ENCODE assay signal across 7 cellular contexts in the genomic region with DNA sequence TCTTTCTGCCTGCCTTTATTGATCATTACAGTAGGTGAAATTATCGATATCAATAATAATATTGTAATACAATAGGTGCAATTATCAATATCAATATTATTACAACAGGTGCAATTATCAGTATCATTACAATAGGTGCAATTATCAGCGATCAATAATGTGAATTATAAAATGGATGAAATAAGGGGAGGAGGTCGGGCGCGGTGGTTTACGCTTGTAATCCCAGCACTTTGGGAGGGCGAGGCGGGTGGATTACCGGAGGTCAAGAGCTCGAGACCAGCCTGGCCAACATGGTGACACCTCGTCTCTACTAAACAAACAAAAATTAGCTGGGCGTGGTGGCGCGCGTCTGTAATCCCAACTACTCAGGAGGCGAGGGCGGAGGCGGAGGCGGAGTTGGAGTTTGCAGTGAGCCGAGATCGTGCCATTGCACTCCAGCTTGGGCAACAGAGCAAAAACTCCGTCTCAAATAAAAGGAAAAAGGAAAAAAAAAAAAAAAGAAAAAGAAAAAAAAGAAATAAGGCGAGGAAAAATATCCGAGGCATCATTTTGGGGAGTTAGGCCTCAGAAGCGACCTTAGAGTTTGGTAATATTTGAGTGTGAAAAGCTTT. TPM values are rescaled to one million over a fixed set of nuclear protein-coding genes. Genes with fewer than 3 reads are reported as not detected.
A peak's percentile ranks its signal among the peaks of the same experiment; 100 is the strongest.
DNase-seq lines count a peak whose midpoint lies in the region; ATAC-seq and TF ChIP-seq lines count a peak whose summit lies in the region.

No MANE protein-coding gene starts in this region.

- intact Hi-C loops in activated CD8-positive, alpha-beta T cell treated with anti-CD3 and anti-CD28 coated beads for 36 hours (cut with micrococcal nuclease), result no loop called here

- peaks cover 19% of the 10 kb centered on the region for H3K36me3 Mint-ChIP-seq in activated CD8-positive, alpha-beta T cell treated with anti-CD3 and anti-CD28 coated beads for 36 hours (ENCODE audit: low read depth)
- peaks cover 21% of the 10 kb centered on the region for H3K36me3 Mint-ChIP-seq in effector memory CD8-positive, alpha-beta T cell (ENCODE audit: insufficient read depth)
- peaks cover 1% of the 10 kb centered on the region for H3K36me3 Mint-ChIP-seq in mesothelial cell of epicardium

- peak; percentile 19 for ATAC-seq in activated CD8-positive, alpha-beta T cell treated with anti-CD3 and anti-CD28 coated beads for 36 hours
- ATAC-seq in effector memory CD8-positive, alpha-beta T cell (replicated peaks), result peak; percentile 21

- POLR2A ChIA-PET in HEK293T (lab: Yijun Ruan, JAX), result interaction anchor here (1.2 to 1.7 kb wide), 2 partner anchors 9 to 32 kb away, joined by 4 to 6 read pairs; partner anchors contain the start of gene GTF2A2
- POLR2A ChIA-PET in activated CD8-positive, alpha-beta T cell treated with anti-CD3 and anti-CD28 coated beads for 36 hours (lab: Charles Lee), result interaction anchor here (0.8 to 0.9 kb wide), 2 partner anchors 10 to 860 kb away, joined by 3 read pairs; no protein-coding TSS in a partner anchor

- H3K4me1 Mint-ChIP-seq in activated CD8-positive, alpha-beta T cell treated with anti-CD3 and anti-CD28 coated beads for 36 hours (ENCODE audit: low read depth), result peaks cover 38% of the 10 kb centered on the region
- peaks cover 18 to 34% of the 10 kb centered on the region in 2 donors for H3K4me1 Mint-ChIP-seq in effector memory CD8-positive, alpha-beta T cell (ENCODE audit: low read depth in 2 of 2)
- peaks cover 25% of the 10 kb centered on the region for H3K4me1 Mint-ChIP-seq in mesothelial cell of epicardium

- peak overlapping the region; percentile 85 for H3K4me3 Mint-ChIP-seq in activated CD8-positive, alpha-beta T cell treated with anti-CD3 and anti-CD28 coated beads for 36 hours
- H3K4me3 Mint-ChIP-seq in effector memory CD8-positive, alpha-beta T cell, result peak overlapping the region; percentile 95 to 97
- H3K4me3 Mint-ChIP-seq in mesothelial cell of epicardium, result peak overlapping the region; percentile 96

- no peaks in the 10 kb centered on the region for H3K9me3 Mint-ChIP-seq in activated CD8-positive, alpha-beta T cell treated with anti-CD3 and anti-CD28 coated beads for 36 hours
- H3K9me3 Mint-ChIP-seq in effector memory CD8-positive, alpha-beta T cell, result no peaks in the 10 kb centered on the region
- no peaks in the 10 kb centered on the region for H3K9me3 Mint-ChIP-seq in mesothelial cell of epicardium

- H3K27ac Mint-ChIP-seq in activated CD8-positive, alpha-beta T cell treated with anti-CD3 and anti-CD28 coated beads for 36 hours, result peak overlapping the region; percentile 96
- peak overlapping the region; percentile 90 to 98 for H3K27ac Mint-ChIP-seq in effector memory CD8-positive, alpha-beta T cell
- H3K27ac Mint-ChIP-seq in mesothelial cell of epicardium, result peak overlapping the region; percentile 98

- no peaks in the 10 kb centered on the region for H3K27me3 Mint-ChIP-seq in activated CD8-positive, alpha-beta T cell treated with anti-CD3 and anti-CD28 coated beads for 36 hours
- H3K27me3 Mint-ChIP-seq in effector memory CD8-positive, alpha-beta T cell, result no peaks in the 10 kb centered on the region
- H3K27me3 Mint-ChIP-seq in mesothelial cell of epicardium (ENCODE audit: low read depth), result no peaks in the 10 kb centered on the region

- DNase-seq in HEK293T (ENCODE audit: extremely low spot score), result no peak
- peak; percentile 85 for DNase-seq in NCI-H748 (lab: John Stamatoyannopoulos, UW; ENCODE audit: unreplicated experiment)
- peak; percentile 79 for DNase-seq in activated CD8-positive, alpha-beta T cell treated with anti-CD3 and anti-CD28 coated beads for 36 hours
- DNase-seq in effector memory CD8-positive, alpha-beta T cell, result peak; percentile 45 to 52 (median 47)
- peak; percentile 23 to 50 for DNase-seq in mesothelial cell of epicardium (ENCODE audit: low spot score in 2 of 2, unreplicated experiment in 2 of 2)
- DNase-seq in stimulated activated CD8-positive, alpha-beta memory T cell treated with anti-CD3 and anti-CD28 coated beads, Interleukin-2, amount 100 ng/mL, for 1 hour (ENCODE audit: low read depth in 2 of 2), result peak; percentile 5 to 42
- DNase-seq in hepatic stellate cell (ENCODE audit: low spot score), result no peak

- CTCF ChIA-PET in HEK293T (lab: Yijun Ruan, JAX), result interaction anchor here (0.7 kb wide), 1 partner anchor 226 kb away, joined by 6 read pairs; no protein-coding TSS in a partner anchor
- CTCF ChIA-PET in activated CD8-positive, alpha-beta T cell treated with anti-CD3 and anti-CD28 coated beads for 36 hours (lab: Charles Lee), result interaction anchor here (1.1 to 3.8 kb wide), 3 partner anchors 19 to 637 kb away, joined by 3 to 27 read pairs (median 12); no protein-coding TSS in a partner anchor

- no peak for TF ChIP-seq CTCF in activated CD8-positive, alpha-beta T cell treated with anti-CD3 and anti-CD28 coated beads for 36 hours (IDR thresholded peaks at IDR 0.05)
- TF ChIP-seq CTCF in mesothelial cell of epicardium (IDR thresholded peaks at IDR 0.05; ENCODE audit: unreplicated experiment), result no peak

TF ChIP-seq in HEK293T, 16 proteins besides CTCF, POLR2A, EP300 and RAD21:
- 0 out of 2 replicates have a peak, but pooled peaks have one; percentile 8 for TF ChIP-seq L3MBTL2 (conservative IDR thresholded peaks at IDR 0.05)
- no peak for TF ChIP-seq SUZ12 (IDR thresholded peaks at IDR 0.05)

RNA-seq across cellular contexts. Expression of gene BNIP2, which starts 0.6 kb away (rescaled TPM):
- total RNA-seq in activated CD8-positive, alpha-beta T cell treated with anti-CD3 and anti-CD28 coated beads for 36 hours, result 10 to 100 TPM; 52.2 to 53.2 TPM
- 61.3 to 69.6 TPM (median 63.2 TPM) in 3 replicates for total RNA-seq in mesothelial cell of epicardium

RNA-seq across cellular contexts. Expression of gene GTF2A2, which starts 32.4 kb away (rescaled TPM):
- 100 to 1,000 TPM; 167 to 173 TPM for total RNA-seq in activated CD8-positive, alpha-beta T cell treated with anti-CD3 and anti-CD28 coated beads for 36 hours
- total RNA-seq in mesothelial cell of epicardium, result 78.3 to 88.0 TPM (median 84.0 TPM) in 3 replicates

Comparison
In these comparisons a context has a peak if more than half of its experiments do, and no peak if none do; other contexts are left out.
1. DNase-seq: peak in NCI-H748 (single experiment), activated CD8-positive, alpha-beta T cell treated with anti-CD3 and anti-CD28 coated beads for 36 hours (single experiment), effector memory CD8-positive, alpha-beta T cell (3 of 3), mesothelial cell of epicardium (2 of 2) and stimulated activated CD8-positive, alpha-beta memory T cell treated with anti-CD3 and anti-CD28 coated beads, Interleukin-2, amount 100 ng/mL, for 1 hour (2 of 2); none in HEK293T (single experiment) and hepatic stellate cell (single experiment).
2. Peak in every context shown above with its lines, with median percentiles within 50 percentile points of each other: H3K27ac Mint-ChIP-seq and H3K4me3 Mint-ChIP-seq.